ENCODE assay signal across 25 cellular contexts in genomic region chr6:61688165-61688564, GRCh38.
DNase-seq lines count a peak whose midpoint lies in the region; ATAC-seq, FAIRE-seq and TF ChIP-seq lines count a peak whose summit lies in the region.
"Had no signal": no experiment of that assay in that cellular context is flagged by ENCODE, and none has a peak within 500 bp of the region (broad histone marks: within the 10 kb centered on the region; RNA-seq: fewer than 3 reads in every experiment).

No MANE protein-coding gene starts in this region.

- intact Hi-C loops in IMR-90 (cut with micrococcal nuclease) (no loop called here), K562 (cut with micrococcal nuclease) (no loop called here)

- WGBS in A549 (ENCODE audit: missing lambda C conversion rate), result 36% methylated on average over 2 of the region's 2 CpGs
- no CpG with 5 or more reads among the region's 2 CpGs for WGBS in IMR-90 (ENCODE audit: extremely low coverage in 2 of 2, insufficient read length in 1 of 2), 2 experiments
- WGBS in K562 (ENCODE audit: insufficient coverage, low coverage, missing lambda C conversion rate), result 0% methylated on average over 2 of the region's 2 CpGs

- H3K9me3 ChIP-seq in A549 (no peaks in the 10 kb centered on the region), IMR-90 (ENCODE audit: control insufficient read depth, insufficient read depth, low read length) (peaks cover 2% of the 10 kb centered on the region; the same call in 1 of the 2 replicates), K562 (replicated peaks; ENCODE audit: control insufficient read depth, insufficient read depth, low read depth, low read length) (peaks cover 2% of the 10 kb centered on the region; the same call in 1 of the 2 replicates)
- H3K9me3 ChIP-seq: BE2C, BLaER1 had no signal

- H3K79me1 ChIP-seq in IMR-90 (ENCODE audit: low read depth in 1 of 2, low read length in 2 of 2), result no peaks in the 10 kb centered on the region

- no peak for TF ChIP-seq POLR2A in A549 (IDR thresholded peaks at IDR 0.05; ENCODE audit: low read length)
- TF ChIP-seq POLR2A in IMR-90 (IDR thresholded peaks at IDR 0.05; ENCODE audit: low read depth, low read length), result no peak
- TF ChIP-seq POLR2A in K562 (conservative IDR thresholded peaks at IDR 0.05), result no peak

- no peaks in the 10 kb centered on the region for H3K27me3 ChIP-seq in IMR-90 (ENCODE audit: control insufficient read depth, insufficient read depth, low read length)
- no peaks in the 10 kb centered on the region for H3K27me3 ChIP-seq in K562 (ENCODE audit: control insufficient read depth in 2 of 2, insufficient read depth in 2 of 2, low read length in 2 of 2)
- H3K27me3 ChIP-seq: BE2C, BLaER1 had no signal

- POLR2A ChIA-PET in A549 (lab: Yijun Ruan, JAX), result no interaction called here
- POLR2A ChIA-PET in IMR-90 (lab: Charles Lee; ENCODE audit: unreplicated experiment), result no interaction called here
- POLR2A ChIA-PET in K562 (lab: Yijun Ruan, JAX), result no interaction called here

- H3K9me1 ChIP-seq in IMR-90 (ENCODE audit: insufficient read depth, low read length) (no peaks in the 10 kb centered on the region), K562 (ENCODE audit: control insufficient read depth, insufficient read depth, low read length) (no peaks in the 10 kb centered on the region)

- no peak overlapping the region for H2BK15ac ChIP-seq in IMR-90 (ENCODE audit: low read depth, low read length)

- TF ChIP-seq RAD21 in A549 (conservative IDR thresholded peaks at IDR 0.05 in 1 of 2, IDR thresholded peaks at IDR 0.05 in 1 of 2) (no peak), IMR-90 (IDR thresholded peaks at IDR 0.05; ENCODE audit: low read length) (no peak), K562 (CRISPR knock-in tag; conservative IDR thresholded peaks at IDR 0.05 in 1 of 2, IDR thresholded peaks at IDR 0.05 in 1 of 2) (no peak)

- CTCF ChIA-PET in A549 (lab: Yijun Ruan, JAX), result no interaction called here
- CTCF ChIA-PET in IMR-90 (lab: Yijun Ruan, JAX), result interaction anchor here (0.7 kb wide), 1 partner anchor 316 kb away, joined by 3 read pairs; no protein-coding TSS in a partner anchor
- CTCF ChIA-PET in K562 (lab: Yijun Ruan, JAX; ENCODE audit: low intra/inter-chr PET ratio), result no interaction called here

- H2BK20ac ChIP-seq in IMR-90 (ENCODE audit: low read depth, low read length), result no peak overlapping the region

- no peak overlapping the region for H4K8ac ChIP-seq in IMR-90 (ENCODE audit: low read depth in 2 of 2, low read length in 2 of 2)

- no peaks in the 10 kb centered on the region for H3K36me3 ChIP-seq in IMR-90 (ENCODE audit: control insufficient read depth, insufficient read depth, low read length)
- H3K36me3 ChIP-seq in K562 (ENCODE audit: control insufficient read depth, insufficient read depth, low read length), result no peaks in the 10 kb centered on the region
- H3K36me3 ChIP-seq: BE2C, BLaER1 had no signal

- H4K20me1 ChIP-seq in IMR-90 (ENCODE audit: insufficient read depth, low read length), result no peaks in the 10 kb centered on the region
- H4K20me1 ChIP-seq in K562 (replicated peaks; ENCODE audit: control insufficient read depth, insufficient read depth, low read length), result no peaks in the 10 kb centered on the region
- H4K20me1 ChIP-seq: BLaER1 had no signal

- H3K4ac ChIP-seq in IMR-90 (ENCODE audit: low read depth, low read length), result no peak overlapping the region

- TF ChIP-seq CTCF in A549 (IDR thresholded peaks at IDR 0.05) (no peak), IMR-90 (conservative IDR thresholded peaks at IDR 0.05; ENCODE audit: low read depth, low read length) (no peak), K562 (IDR thresholded peaks at IDR 0.05 in 2 of 3, conservative IDR thresholded peaks at IDR 0.05 in 1 of 3; ENCODE audit: insufficient read depth in 2 of 3, low read depth in 1 of 3, low read length in 3 of 3) (no peak)

- H3K79me2 ChIP-seq in K562 (ENCODE audit: control insufficient read depth, insufficient read depth, low read length), result no peaks in the 10 kb centered on the region

- no peak overlapping the region for H4K91ac ChIP-seq in IMR-90 (ENCODE audit: insufficient read depth, low read depth, low read length)

- ATAC-seq in A549 (no peak), IMR-90 (ENCODE audit: low read depth) (no peak), K562 (no peak), GM18517 (IDR thresholded peaks at IDR 0.05; ENCODE audit: unreplicated experiment) (no peak), GM18519 (IDR thresholded peaks at IDR 0.05; ENCODE audit: low FRiP score, unreplicated experiment) (no peak)
- ATAC-seq: GM12878 had no signal

- H3K18ac ChIP-seq in IMR-90 (ENCODE audit: low read depth, low read length), result no peak overlapping the region

- H3K23ac ChIP-seq in IMR-90 (ENCODE audit: low read depth, low read length), result no peak overlapping the region

- H3K4me1 ChIP-seq in A549 (no peaks in the 10 kb centered on the region), IMR-90 (ENCODE audit: control insufficient read depth, insufficient read depth, low read length) (no peaks in the 10 kb centered on the region), K562 (replicated peaks in 1 of 2; ENCODE audit: control insufficient read depth in 2 of 2, insufficient read depth in 2 of 2, low read length in 2 of 2) (no peaks in the 10 kb centered on the region)
- H3K4me1 ChIP-seq: BE2C, BLaER1 had no signal

- dilution Hi-C loops in IMR-90 (cut with HindIII; ENCODE audit: low sequenced_read_pairs, unreplicated experiment), result no loop called here

- no peak overlapping the region for H2AK9ac ChIP-seq in IMR-90 (replicated peaks; ENCODE audit: low read depth, low read length, poor library complexity)

- BruUV-seq in IMR-90 (replicated peaks; lab: Mats Ljungman, UMichigan), result no TSS peak
- no TSS peak for BruUV-seq in K562 (replicated peaks; lab: Mats Ljungman, UMichigan)

- H2AFZ ChIP-seq in IMR-90 (replicated peaks; ENCODE audit: low read length, poor library complexity), result no peak overlapping the region
- no peak overlapping the region for H2AFZ ChIP-seq in K562 (ENCODE audit: low read depth, low read length)

- no peak overlapping the region for H3K27ac ChIP-seq in A549
- H3K27ac ChIP-seq in IMR-90 (ENCODE audit: insufficient read depth, low read length), result no peak overlapping the region
- no peak overlapping the region for H3K27ac ChIP-seq in K562 (ENCODE audit: extremely low read depth, low read depth, low read length)
- H3K27ac ChIP-seq: BLaER1 had no signal

- no peak for TF ChIP-seq EP300 in A549 (IDR thresholded peaks at IDR 0.05)
- TF ChIP-seq EP300 in K562 (IDR thresholded peaks at IDR 0.05; ENCODE audit: low read length), result no peak

- H3K9ac ChIP-seq in IMR-90 (ENCODE audit: low read depth, low read length) (no peak overlapping the region), K562 (ENCODE audit: insufficient read depth in 1 of 2, low read depth in 2 of 2, low read length in 2 of 2) (no peak overlapping the region)
- H3K9ac ChIP-seq: BLaER1 had no signal

- H2BK5ac ChIP-seq in IMR-90 (ENCODE audit: low read depth, low read length, poor library complexity, severe bottlenecking), result no peak overlapping the region

- DNase-seq in A549 (ENCODE audit: low read depth in 1 of 2, low spot score in 1 of 2) (no peak), IMR-90 (no peak), K562 (ENCODE audit: extremely low read depth in 1 of 4, low spot score in 3 of 4) (no peak)
- DNase-seq: 8988T; ACHN; BE2C; C1 segment of cervical spinal cord; CD4-positive, alpha-beta memory T cell; CD4-positive, CD25-positive, alpha-beta regulatory T cell; CD8-positive, alpha-beta memory T cell; COR-L47; DMS 273 treated with DMSO at 0.1 percent for 48 hours; DMS153; DMS53; DMS79; DND-41; EL; GDM1 had no signal

- H3K4me3 ChIP-seq in A549 (no peak overlapping the region), IMR-90 (ENCODE audit: insufficient read depth, low read depth, low read length) (no peak overlapping the region), K562 (no peak overlapping the region)
- H3K4me3 ChIP-seq: BLaER1, GM12878 had no signal

- H4K5ac ChIP-seq in IMR-90 (ENCODE audit: low read depth, low read length), result no peak overlapping the region

- H2AK5ac ChIP-seq in IMR-90 (ENCODE audit: low read depth, low read length), result no peak overlapping the region

- no peak overlapping the region for H3K14ac ChIP-seq in IMR-90 (replicated peaks; ENCODE audit: low read depth, low read length)

- in situ Hi-C loops in IMR-90 (cut with MboI; ENCODE audit: low sequenced_read_pairs), result no loop called here
- in situ Hi-C loops in K562 (cut with MboI), result no loop called here

- FAIRE-seq in A549 (lab: Jason Lieb, UNC) (no peak), K562 (lab: Jason Lieb, UNC) (no peak)
- FAIRE-seq: A204.1, GM12878, GM12892, GM18507 had no signal

- no peak overlapping the region for H2BK120ac ChIP-seq in IMR-90 (ENCODE audit: low read depth, low read length)

- H3K4me2 ChIP-seq in A549 (no peak overlapping the region), IMR-90 (ENCODE audit: low read depth, low read length) (no peak overlapping the region), K562 (ENCODE audit: insufficient read depth, low read length) (no peak overlapping the region)
- H3K4me2 ChIP-seq: BLaER1 had no signal

- H3K56ac ChIP-seq in IMR-90 (ENCODE audit: extremely low read depth, insufficient read depth, low read length), result no peak overlapping the region

TF ChIP-seq in A549, 52 proteins besides CTCF, POLR2A, EP300 and RAD21:
- TF ChIP-seq HES2 (IDR thresholded peaks at IDR 0.05), result no peak
- peak; percentile 49 for TF ChIP-seq MAFK (IDR thresholded peaks at IDR 0.05; ENCODE audit: partially characterized antibody)
TF ChIP-seq in A549: peak in this region for 1.

TF ChIP-seq in IMR-90, 13 proteins besides CTCF, POLR2A, EP300 and RAD21 (continues in another document):
- TF ChIP-seq MXI1 (IDR thresholded peaks at IDR 0.05; ENCODE audit: borderline replicate concordance, low read depth, low read length) (no peak), NFE2L2 (IDR thresholded peaks at IDR 0.05; ENCODE audit: low read depth, low read length) (peak; percentile 34; the same call in 1 of the 2 replicates), MAFK (IDR thresholded peaks at IDR 0.05; ENCODE audit: low read depth, low read length) (no peak), RCOR1 (IDR thresholded peaks at IDR 0.05; ENCODE audit: insufficient replicate concordance, low read length) (no peak), CEBPB (IDR thresholded peaks at IDR 0.05; ENCODE audit: low read depth, low read length) (no peak), BHLHE40 (IDR thresholded peaks at IDR 0.05; ENCODE audit: low read depth, low read length) (no peak)

TF ChIP-seq in K562, 482 proteins besides CTCF, POLR2A, EP300 and RAD21:
- TF ChIP-seq PHF21A (IDR thresholded peaks at IDR 0.05; ENCODE audit: borderline replicate concordance, low read depth) (no peak), MAFG (tag; conservative IDR thresholded peaks at IDR 0.05) (0 out of 2 replicates have a peak, but pooled peaks have one; percentile 22)

Comparison
In these comparisons a context has a peak if more than half of its experiments do, and no peak if none do; other contexts are left out.
1. Of the 35 proteins assayed by ChIP-seq in both K562 and A549: peak only in K562: none; only in A549: MAFK; in both: none; in neither: 34.